16 cellular contexts compared by ENCODE assay signal in genomic region chr16:14043793-14044192, GRCh38. TPM values are rescaled to one million over a fixed set of nuclear protein-coding genes. Genes with fewer than 3 reads are reported as not detected.
DNase-seq lines count a peak whose midpoint lies in the region; ATAC-seq and TF ChIP-seq lines count a peak whose summit lies in the region.
"Had no signal": no experiment of that assay in that cellular context is flagged by ENCODE, and none has a peak within 500 bp of the region (broad histone marks: within the 10 kb centered on the region; RNA-seq: fewer than 3 reads in every experiment).

No MANE protein-coding gene starts in this region.

- DNase-seq in upper lobe of left lung (no peak), T-cell (no peak), ureter (ENCODE audit: low spot score) (no peak)
- no peak for DNase-seq in stimulated activated CD8-positive, alpha-beta memory T cell treated with anti-CD3 and anti-CD28 coated beads, Interleukin-4, amount 100 ng/mL, for 48 hours
- DNase-seq: CD8-positive, alpha-beta T cell; GF-D8; IMR-90; NCI-H1417; NCI-H1930; NCI-H2171 treated with DMSO at 0.1 percent for 48 hours; NCI-H774; PC-9 had no signal

- peaks cover 3 to 8% (median 4%) of the 10 kb centered on the region in 3 donors for H3K4me1 Mint-ChIP-seq in T-cell
- H3K4me1 Mint-ChIP-seq: GM23338 had no signal

- H3K4me3 ChIP-seq in muscle layer of duodenum (ENCODE audit: low read depth in 1 of 2, low read length in 2 of 2) = no peak overlapping the region
- H3K4me3 ChIP-seq in upper lobe of left lung = no peak overlapping the region
- H3K4me3 ChIP-seq: GM23338, PC-9 had no signal

- H3K27me3 ChIP-seq in muscle layer of duodenum (ENCODE audit: low read depth, low read length) (no peaks in the 10 kb centered on the region), upper lobe of left lung (no peaks in the 10 kb centered on the region)

- TF ChIP-seq POLR2A in upper lobe of left lung (IDR thresholded peaks at IDR 0.05) = no peak

- no peak overlapping the region for H3K27ac Mint-ChIP-seq in T-cell
- H3K27ac Mint-ChIP-seq: CD8-positive, alpha-beta T cell; GM23338 had no signal

- H3K36me3 Mint-ChIP-seq in T-cell = no peaks in the 10 kb centered on the region
- H3K36me3 Mint-ChIP-seq: CD8-positive, alpha-beta T cell had no signal

- H3K27ac ChIP-seq in angular gyrus (ENCODE audit: low read depth, low read length) = peak overlapping the region; percentile 71
- peak overlapping the region; percentile 49 for H3K27ac ChIP-seq in cingulate gyrus (ENCODE audit: low read depth, low read length)
- peak overlapping the region; percentile 19 for H3K27ac ChIP-seq in muscle layer of duodenum (ENCODE audit: low read length)
- H3K27ac ChIP-seq in upper lobe of left lung = peak overlapping the region; percentile 56 to 85 (median 68)
- H3K27ac ChIP-seq: PC-9 had no signal

- H3K4me1 ChIP-seq in muscle layer of duodenum (ENCODE audit: control insufficient read depth in 1 of 2, insufficient read depth in 2 of 2, low read length in 2 of 2) = no peaks in the 10 kb centered on the region
- H3K4me1 ChIP-seq in upper lobe of left lung = peaks cover 0 to 18% (median 4%) of the 10 kb centered on the region in 4 donors

- ATAC-seq in upper lobe of left lung (ENCODE audit: low FRiP score in 2 of 2) = no peak
- ATAC-seq in T-cell (replicated peaks in 1 of 4) = no peak
- ATAC-seq: CD8-positive, alpha-beta T cell; GM23338 had no signal

- WGBS in upper lobe of left lung, 2 donors = 96 to 98% methylated on average over 6 of the region's 6 CpGs

- H3K9me3 ChIP-seq in muscle layer of duodenum (ENCODE audit: control insufficient read depth in 1 of 2, low read length in 2 of 2) (no peaks in the 10 kb centered on the region), upper lobe of left lung (peaks cover 0 to 5% (median 2%) of the 10 kb centered on the region in 4 donors)

- no peak for TF ChIP-seq CTCF in upper lobe of left lung (IDR thresholded peaks at IDR 0.05)

- H3K36me3 ChIP-seq in muscle layer of duodenum (ENCODE audit: control insufficient read depth in 1 of 2, insufficient read depth in 2 of 2, low read length in 2 of 2) (no peaks in the 10 kb centered on the region), upper lobe of left lung (no peaks in the 10 kb centered on the region)

- no peak overlapping the region for H3K4me3 Mint-ChIP-seq in T-cell
- H3K4me3 Mint-ChIP-seq: CD8-positive, alpha-beta T cell; GM23338 had no signal

- peaks cover 3 to 4% (median 4%) of the 10 kb centered on the region in 3 donors for H3K9me3 Mint-ChIP-seq in T-cell
- H3K9me3 Mint-ChIP-seq: GM23338 had no signal

- TF ChIP-seq EP300 in upper lobe of left lung (IDR thresholded peaks at IDR 0.05) = no peak

- CTCF ChIA-PET in T-cell (lab: Charles Lee) = no interaction called here

- POLR2A ChIA-PET in T-cell (lab: Charles Lee) = no interaction called here

- peaks cover 0 to 5% of the 10 kb centered on the region in 2 donors for H3K27me3 Mint-ChIP-seq in T-cell

RNA-seq across cellular contexts. Expression of gene MRTFB, which starts 27.3 kb away (rescaled TPM):
- 100 to 1,000 TPM in 1 of 6 donors, 10 to 100 TPM in 5; 46.9 to 100 (median 66.7) TPM for total RNA-seq in upper lobe of left lung
- 10 to 100 TPM; 18.2 to 37.0 (median 21.0) TPM for total RNA-seq in T-cell
- 115 TPM for total RNA-seq in ureter

Comparison
In these comparisons a context has a peak if more than half of its experiments do, and no peak if none do; other contexts are left out.
1. H3K27ac ChIP-seq: peak in every context shown above with its lines; median percentile 71 in angular gyrus; 68 in upper lobe of left lung; 49 in cingulate gyrus; 19 in muscle layer of duodenum.